ENCODE assay signal across 25 cellular contexts in the genomic region with DNA sequence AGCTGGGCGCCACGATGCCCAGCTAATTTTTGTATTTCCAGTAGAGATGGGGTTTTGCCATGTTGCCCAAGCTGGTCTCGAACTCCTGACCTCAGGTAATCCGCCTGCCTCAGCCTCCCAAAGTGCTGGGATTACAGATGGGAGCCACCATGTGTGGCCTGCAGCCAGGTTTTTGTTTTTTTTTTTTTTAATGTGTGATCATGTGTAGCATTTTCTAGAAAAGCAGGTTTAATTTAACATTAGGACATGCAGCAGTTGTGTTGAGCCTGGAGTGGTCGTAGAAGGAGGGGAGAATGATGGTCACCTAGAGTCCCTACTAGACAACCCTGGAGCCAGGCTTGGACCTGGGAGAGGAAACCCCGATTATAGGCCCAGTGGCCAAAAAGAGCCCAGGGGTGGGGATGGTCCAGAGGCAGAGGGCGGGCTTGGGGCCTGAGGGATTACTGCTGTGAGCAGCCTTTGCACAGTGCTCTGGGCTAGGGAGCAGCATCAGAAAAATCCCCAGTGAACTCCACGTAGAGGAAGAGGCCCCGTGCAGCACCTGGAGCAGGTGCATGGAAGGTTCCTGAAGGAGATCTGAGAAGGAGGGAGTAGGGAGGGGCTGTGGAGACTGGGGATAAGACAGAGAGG. TPM values are rescaled to one million over a fixed set of nuclear protein-coding genes. Genes with fewer than 3 reads are reported as not detected.
DNase-seq lines count a peak whose midpoint lies in the region; ATAC-seq and TF ChIP-seq lines count a peak whose summit lies in the region.
"Had no signal": no experiment of that assay in that cellular context is flagged by ENCODE, and none has a peak within 500 bp of the region (broad histone marks: within the 10 kb centered on the region; RNA-seq: fewer than 3 reads in every experiment).

No MANE protein-coding gene starts in this region.

- H3K27ac ChIP-seq in WERI-Rb-1: no peak overlapping the region
- H3K27ac ChIP-seq: 22Rv1 had no signal

- no peaks in the 10 kb centered on the region for H3K27me3 ChIP-seq in WERI-Rb-1 (ENCODE audit: insufficient read depth, low read depth, severe bottlenecking)
- H3K27me3 ChIP-seq: BE2C had no signal

- no peaks in the 10 kb centered on the region for H3K36me3 ChIP-seq in WERI-Rb-1

- ATAC-seq in HG03457 (IDR thresholded peaks at IDR 0.05; ENCODE audit: unreplicated experiment) (no peak), HG03045 (IDR thresholded peaks at IDR 0.05; ENCODE audit: unreplicated experiment) (no peak)
- ATAC-seq: GM12878, PC-3 had no signal

- intact Hi-C loops in posterior vena cava (cut with DNase I): no loop called here

- no peak overlapping the region for H3K4me3 ChIP-seq in WERI-Rb-1 (ENCODE audit: low read depth, low read length)
- H3K4me3 ChIP-seq: GM12878 had no signal

- no peaks in the 10 kb centered on the region for H3K9me3 ChIP-seq in WERI-Rb-1 (ENCODE audit: severe bottlenecking)
- H3K9me3 ChIP-seq: BE2C, SK-N-SH had no signal

- DNase-seq in activated effector memory CD4-positive, alpha-beta T cell treated with anti-CD3 and anti-CD28 coated beads, Interleukin-2, amount 50 U/mL, for 16 hours: peak; percentile 36
- no peak for DNase-seq in activated effector memory CD4-positive, alpha-beta T cell treated with Interleukin-2 at 50 U/mL for 16 hours
- peak; percentile 53 for DNase-seq in mesenteric fat pad (ENCODE audit: low spot score)
- DNase-seq in posterior vena cava (ENCODE audit: low spot score): peak; percentile 58
- no peak for DNase-seq in NOMO-1 treated with DMSO at 0.1 percent for 48 hours (lab: John Stamatoyannopoulos, UW; ENCODE audit: unreplicated experiment)
- DNase-seq in WERI-Rb-1: no peak
- DNase-seq: BE2C, KBM-7, MV-4-11, NCI-H1105, NCI-H1436 treated with DMSO at 0.1 percent for 48 hours, NCI-H187 treated with DMSO at 0.1 percent for 48 hours, NCI-H2171 treated with DMSO at 0.1 percent for 48 hours, NCI-H345, NCI-H510A treated with DMSO at 0.1 percent for 48 hours, NCI-H748 treated with DMSO at 0.1 percent for 48 hours, PC-3, SK-N-SH had no signal

- TF ChIP-seq CTCF in WERI-Rb-1 (IDR thresholded peaks at IDR 0.05; ENCODE audit: low read depth, low read length): no peak

RNA-seq across cellular contexts. Expression of gene DLK1, which starts 13.6 kb away (rescaled TPM):
- total RNA-seq in mesenteric fat pad (not detected), posterior vena cava (not detected)
- total RNA-seq: CD8-positive, alpha-beta memory T cell; LHCN-M2; MCF 10A; PC-3 had no signal

Comparison
In these comparisons a context has a peak if more than half of its experiments do, and no peak if none do; other contexts are left out.
1. DNase-seq: peak in activated effector memory CD4-positive, alpha-beta T cell treated with anti-CD3 and anti-CD28 coated beads, Interleukin-2, amount 50 U/mL, for 16 hours (single experiment), mesenteric fat pad (single experiment) and posterior vena cava (single experiment); none in activated effector memory CD4-positive, alpha-beta T cell treated with Interleukin-2 at 50 U/mL for 16 hours (single experiment), NOMO-1 treated with DMSO at 0.1 percent for 48 hours (single experiment) and WERI-Rb-1 (single experiment).